27 cellular contexts compared by ENCODE assay signal in genomic region chr20:57025261-57025660, GRCh38.
"Had no signal": no experiment of that assay in that cellular context is flagged by ENCODE, and none has a peak within 500 bp of the region (broad histone marks: within the 10 kb centered on the region; RNA-seq: fewer than 3 reads in every experiment).

No MANE protein-coding gene starts in this region.

- H3K27ac Mint-ChIP-seq: activated naive CD8-positive, alpha-beta T cell; effector memory CD8-positive, alpha-beta T cell; memory B cell; natural killer cell; T-helper 17 cell; type B pancreatic cell had no signal

- H3K27ac ChIP-seq: body of pancreas, coronary artery, heart right ventricle, neural progenitor cell, right lobe of liver, thoracic aorta, vagina, WERI-Rb-1 had no signal

- DNase-seq: activated CD4-positive, alpha-beta T cell treated with anti-CD3 and anti-CD28 coated beads for 48 hours; activated CD4-positive, alpha-beta T cell treated with anti-CD3 and anti-CD28 coated beads, Interleukin-2, amount 50 U/mL, for 48 hours; activated CD8-positive, alpha-beta memory T cell treated with anti-CD3 and anti-CD28 coated beads for 24 hours; activated effector memory CD4-positive, alpha-beta T cell treated with Interleukin-2 at 50 U/mL for 16 hours; activated naive CD4-positive, alpha-beta T cell treated with Interleukin-2 at 50 U/mL for 16 hours; aorta; body of pancreas; cerebellar nuclear complex; effector memory CD8-positive, alpha-beta T cell; foreskin fibroblast; heart right ventricle; natural killer cell; occipital lobe; posterior cingulate gyrus; right lobe of liver; stimulated activated CD4-positive, alpha-beta T cell treated with anti-CD3 and anti-CD28 coated beads, Interleukin-4, amount 100 ng/mL, for 1 hour; stimulated activated naive CD8-positive, alpha-beta T cell treated with anti-CD3 and anti-CD28 coated beads, Interleukin-15, Interleukin-2, amounts not matched to agents 100 U/mL and 50 U/mL, for 24 hours; T-helper 17 cell; T1000; WERI-Rb-1 had no signal

- H3K27me3 ChIP-seq: body of pancreas, neural progenitor cell, vagina had no signal

- H3K4me3 ChIP-seq: body of pancreas, coronary artery, heart right ventricle, neural progenitor cell, right lobe of liver, thoracic aorta, vagina had no signal

- H3K36me3 ChIP-seq: heart right ventricle, neural progenitor cell, right lobe of liver, thoracic aorta, vagina, WERI-Rb-1 had no signal

- H3K9ac ChIP-seq: neural progenitor cell had no signal

- H3K4me1 ChIP-seq: body of pancreas, heart right ventricle, right lobe of liver, vagina had no signal

- H3K9me3 ChIP-seq: right lobe of liver, thoracic aorta, vagina had no signal

- H3K4me1 Mint-ChIP-seq: memory B cell, natural killer cell, T-helper 17 cell had no signal

- H3K4me3 Mint-ChIP-seq: activated naive CD8-positive, alpha-beta T cell; effector memory CD8-positive, alpha-beta T cell; memory B cell; natural killer cell; neural progenitor cell; T-helper 17 cell; type B pancreatic cell had no signal

- H3K36me3 Mint-ChIP-seq: activated naive CD8-positive, alpha-beta T cell; memory B cell; natural killer cell; neural progenitor cell; type B pancreatic cell had no signal

- H3K9me3 Mint-ChIP-seq: effector memory CD8-positive, alpha-beta T cell; natural killer cell had no signal
